In the genomic region with DNA sequence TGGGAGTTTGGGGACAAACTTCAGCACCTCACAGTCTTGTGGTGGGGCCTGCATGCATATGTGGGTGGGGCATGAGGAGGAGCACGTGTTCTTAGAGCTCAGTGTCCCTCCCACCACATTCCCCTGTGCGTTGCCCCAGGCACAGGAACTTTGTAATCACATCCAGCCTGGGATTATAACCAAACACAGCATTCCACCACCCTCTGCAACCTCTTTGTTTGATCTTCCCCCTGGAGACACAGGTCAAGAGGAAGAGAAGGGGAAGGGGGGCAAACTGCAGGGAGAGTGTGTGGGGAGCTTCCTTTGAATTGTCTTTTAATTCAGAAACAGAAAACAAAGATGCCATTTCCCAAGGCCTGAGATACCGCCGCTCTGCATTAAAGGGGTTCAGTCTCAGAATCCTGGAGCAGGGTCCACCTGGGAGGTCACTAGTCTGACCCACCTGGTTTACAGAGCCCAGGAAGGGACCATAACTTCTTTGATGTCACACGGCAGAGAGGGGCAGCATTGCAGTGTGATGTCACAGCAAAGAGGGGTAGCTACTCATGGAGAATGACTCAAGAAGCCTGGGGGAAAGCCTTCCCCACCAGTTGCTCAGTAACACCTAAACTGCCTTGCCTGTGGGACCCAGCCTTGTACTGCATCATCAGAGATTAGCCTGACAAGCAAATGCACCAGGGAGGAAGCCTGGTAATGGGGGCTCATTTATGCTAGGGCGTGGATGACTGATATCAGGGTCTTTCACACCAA, we compare ENCODE assay signal across 8 cellular contexts.
DNase-seq lines count a peak whose midpoint lies in the region; TF ChIP-seq lines count a peak whose summit lies in the region.

No MANE protein-coding gene starts in this region.

- no peak overlapping the region for H3K4me3 ChIP-seq in ectodermal cell (ENCODE audit: insufficient read depth, low read depth, low read length)

- H3K27me3 ChIP-seq in ectodermal cell (ENCODE audit: control insufficient read depth, insufficient read depth, low read length, poor library complexity, severe bottlenecking), result no peaks in the 10 kb centered on the region

- H3K4me1 Mint-ChIP-seq in Calu3 (ENCODE audit: low read depth, unreplicated experiment) (peaks cover 23% of the 10 kb centered on the region), nephron (peaks cover 38% of the 10 kb centered on the region)
- H3K4me1 Mint-ChIP-seq in activated CD4-positive, alpha-beta memory T cell treated with anti-CD3 and anti-CD28 coated beads for 36 hours (ENCODE audit: low read depth), result peaks cover 6% of the 10 kb centered on the region

- peaks cover 38% of the 10 kb centered on the region for H3K4me1 ChIP-seq in ectodermal cell (ENCODE audit: control insufficient read depth, insufficient read depth, low read length)

- no peak overlapping the region for H3K27ac Mint-ChIP-seq in Calu3 (ENCODE audit: unreplicated experiment)
- H3K27ac Mint-ChIP-seq in nephron, result peak overlapping the region; percentile 87 to 91 (median 90)
- H3K27ac Mint-ChIP-seq in activated CD4-positive, alpha-beta memory T cell treated with anti-CD3 and anti-CD28 coated beads for 36 hours, result no peak overlapping the region

- H3K27ac ChIP-seq in ectodermal cell (ENCODE audit: insufficient read depth, low read depth, low read length, poor library complexity, severe bottlenecking), result peak overlapping the region; percentile 99

- intact Hi-C loops in Calu3 (cut with micrococcal nuclease; ENCODE audit: unreplicated experiment), result no loop called here
- intact Hi-C loops in activated CD4-positive, alpha-beta memory T cell treated with anti-CD3 and anti-CD28 coated beads for 36 hours (cut with micrococcal nuclease), result no loop called here

- H3K27me3 Mint-ChIP-seq in Calu3 (ENCODE audit: unreplicated experiment), result no peaks in the 10 kb centered on the region
- no peaks in the 10 kb centered on the region for H3K27me3 Mint-ChIP-seq in nephron (ENCODE audit: low read depth)
- peaks cover 5% of the 10 kb centered on the region for H3K27me3 Mint-ChIP-seq in activated CD4-positive, alpha-beta memory T cell treated with anti-CD3 and anti-CD28 coated beads for 36 hours

- no peaks in the 10 kb centered on the region for H3K36me3 ChIP-seq in ectodermal cell (ENCODE audit: control insufficient read depth, insufficient read depth, low read length)

- DNase-seq in Calu3, result peak; percentile 17
- peak; percentile 95 for DNase-seq in NCI-H226
- no peak for DNase-seq in activated CD4-positive, alpha-beta memory T cell treated with anti-CD3 and anti-CD28 coated beads for 36 hours
- DNase-seq in stimulated activated CD4-positive, alpha-beta T cell treated with anti-CD3 and anti-CD28 coated beads, Interleukin-2, amount 100 ng/mL, for 48 hours, result no peak
- DNase-seq in cerebellar nuclear complex (lab: John Stamatoyannopoulos, UW), result no peak
- DNase-seq in NCI-H1417 treated with DMSO at 0.1 percent for 48 hours (lab: John Stamatoyannopoulos, UW), result no peak

- H3K9me3 Mint-ChIP-seq in Calu3 (ENCODE audit: low read depth, unreplicated experiment), result no peaks in the 10 kb centered on the region
- H3K9me3 Mint-ChIP-seq in nephron, result no peaks in the 10 kb centered on the region
- H3K9me3 Mint-ChIP-seq in activated CD4-positive, alpha-beta memory T cell treated with anti-CD3 and anti-CD28 coated beads for 36 hours, result peaks cover 3% of the 10 kb centered on the region

- 25 to 30% methylated on average over 6 of the region's 6 CpGs for WGBS in ectodermal cell, 2 experiments

- H3K9me3 ChIP-seq in ectodermal cell (ENCODE audit: control insufficient read depth, low read length), result no peaks in the 10 kb centered on the region

- POLR2A ChIA-PET in activated CD4-positive, alpha-beta memory T cell treated with anti-CD3 and anti-CD28 coated beads for 36 hours (lab: Charles Lee), result interaction anchor here (1.0 kb wide), 1 partner anchor 404 kb away, joined by 3 read pairs; the partner anchor contains the start of gene MAP2K5

- CTCF ChIA-PET in Calu3 (lab: Charles Lee), result interaction anchor here (0.6 to 1.2 kb wide), 3 partner anchors 9 to 149 kb away, joined by 3 read pairs; no protein-coding TSS in a partner anchor
- CTCF ChIA-PET in activated CD4-positive, alpha-beta memory T cell treated with anti-CD3 and anti-CD28 coated beads for 36 hours (lab: Charles Lee), result interaction anchor here (0.6 kb wide), 1 partner anchor 155 kb away, joined by 3 read pairs; no protein-coding TSS in a partner anchor

- TF ChIP-seq CTCF in Calu3 (IDR thresholded peaks at IDR 0.05; ENCODE audit: unreplicated experiment), result no peak
- TF ChIP-seq CTCF in nephron (IDR thresholded peaks at IDR 0.05; ENCODE audit: unreplicated experiment in 3 of 3), result no peak

- no TSS peak for BruUV-seq in Calu3 (replicated peaks; lab: Mats Ljungman, UMichigan)

- no peaks in the 10 kb centered on the region for H3K36me3 Mint-ChIP-seq in Calu3 (ENCODE audit: insufficient read depth, unreplicated experiment)
- peaks cover 5% of the 10 kb centered on the region for H3K36me3 Mint-ChIP-seq in nephron (ENCODE audit: low read depth)
- no peaks in the 10 kb centered on the region for H3K36me3 Mint-ChIP-seq in activated CD4-positive, alpha-beta memory T cell treated with anti-CD3 and anti-CD28 coated beads for 36 hours

- no peak overlapping the region for H3K4me3 Mint-ChIP-seq in Calu3 (ENCODE audit: low read depth, unreplicated experiment)
- peak overlapping the region in 2 of 3 experiments; percentile 10 to 26 for H3K4me3 Mint-ChIP-seq in nephron
- H3K4me3 Mint-ChIP-seq in activated CD4-positive, alpha-beta memory T cell treated with anti-CD3 and anti-CD28 coated beads for 36 hours, result no peak overlapping the region

Comparison
In these comparisons a context has a peak if more than half of its experiments do, and no peak if none do; other contexts are left out.
1. DNase-seq: peak in Calu3 (single experiment) and NCI-H226 (single experiment); none in activated CD4-positive, alpha-beta memory T cell treated with anti-CD3 and anti-CD28 coated beads for 36 hours (single experiment), stimulated activated CD4-positive, alpha-beta T cell treated with anti-CD3 and anti-CD28 coated beads, Interleukin-2, amount 100 ng/mL, for 48 hours (0 of 2), cerebellar nuclear complex (0 of 2) and NCI-H1417 treated with DMSO at 0.1 percent for 48 hours (single experiment).
2. H3K27ac Mint-ChIP-seq: peak in nephron (3 of 3); none in Calu3 (single experiment) and activated CD4-positive, alpha-beta memory T cell treated with anti-CD3 and anti-CD28 coated beads for 36 hours (single experiment).
3. H3K4me3 Mint-ChIP-seq: peak in nephron (2 of 3); none in Calu3 (single experiment) and activated CD4-positive, alpha-beta memory T cell treated with anti-CD3 and anti-CD28 coated beads for 36 hours (single experiment).